ENCODE assay signal across 28 cellular contexts in genomic region chr3:27160779-27161287, GRCh38.
"Had no signal": no experiment of that assay in that cellular context is flagged by ENCODE, and none has a peak within 500 bp of the region (broad histone marks: within the 10 kb centered on the region; RNA-seq: fewer than 3 reads in every experiment).

No MANE protein-coding gene starts in this region.

- H3K27me3 ChIP-seq: colonic mucosa, dorsolateral prefrontal cortex, esophagus muscularis mucosa, esophagus squamous epithelium, foreskin keratinocyte, gastrocnemius medialis, gastroesophageal sphincter, heart left ventricle, heart right ventricle, hepatocyte had no signal

- H3K4me3 Mint-ChIP-seq: dendritic cell treated with granulocyte-macrophage colony-stimulating factor and Interleukin-4, amounts not matched to agents 40 ng/mL and 50 ng/mL, for 4 days; effector memory CD8-positive, alpha-beta T cell; endodermal cell had no signal

- H3K27ac Mint-ChIP-seq: dendritic cell treated with granulocyte-macrophage colony-stimulating factor and Interleukin-4, amounts not matched to agents 40 ng/mL and 50 ng/mL, for 4 days; effector memory CD8-positive, alpha-beta T cell; endodermal cell had no signal

- H3K9me3 Mint-ChIP-seq: dendritic cell treated with granulocyte-macrophage colony-stimulating factor and Interleukin-4, amounts not matched to agents 40 ng/mL and 50 ng/mL, for 4 days; effector memory CD8-positive, alpha-beta T cell; endodermal cell had no signal

- H3K4me3 ChIP-seq: colonic mucosa, coronary artery, dorsolateral prefrontal cortex, esophagus muscularis mucosa, esophagus squamous epithelium, gastrocnemius medialis, gastroesophageal sphincter, heart left ventricle, heart right ventricle, hepatocyte had no signal

- H2AFZ ChIP-seq: hepatocyte had no signal

- H3K27ac ChIP-seq: colonic mucosa, coronary artery, dorsolateral prefrontal cortex, epithelial cell of prostate, esophagus muscularis mucosa, esophagus squamous epithelium, foreskin keratinocyte, gastrocnemius medialis, gastroesophageal sphincter, heart left ventricle, heart right ventricle, hepatocyte had no signal

- H3K79me2 ChIP-seq: hepatocyte had no signal

- H3K27me3 Mint-ChIP-seq: dendritic cell treated with granulocyte-macrophage colony-stimulating factor and Interleukin-4, amounts not matched to agents 40 ng/mL and 50 ng/mL, for 4 days; effector memory CD8-positive, alpha-beta T cell had no signal

- ATAC-seq: effector memory CD8-positive, alpha-beta T cell; esophagus mucosa; foreskin keratinocyte; gastrocnemius medialis; gastroesophageal sphincter; heart left ventricle; heart right ventricle had no signal

- FAIRE-seq: endometrium, endothelial cell of umbilical vein, frontal cortex had no signal

- H3K36me3 ChIP-seq: colonic mucosa, esophagus muscularis mucosa, esophagus squamous epithelium, gastrocnemius medialis, gastroesophageal sphincter, heart left ventricle, heart right ventricle had no signal

- H3K4me1 Mint-ChIP-seq: endodermal cell had no signal

- H3K9me3 ChIP-seq: colonic mucosa, esophagus muscularis mucosa, esophagus squamous epithelium, gastrocnemius medialis, gastroesophageal sphincter had no signal

- H3K4me2 ChIP-seq: hepatocyte had no signal

- H3K4me1 ChIP-seq: colonic mucosa, foreskin keratinocyte, gastrocnemius medialis, heart right ventricle had no signal

- DNase-seq: colonic mucosa; cortex of kidney; dermis blood vessel endothelial cell; dorsolateral prefrontal cortex; effector CD4-positive, alpha-beta T cell; effector CD8-positive, alpha-beta T cell; effector memory CD4-positive, alpha-beta T cell; effector memory CD8-positive, alpha-beta T cell; endodermal cell; erythroblast; esophagus squamous epithelium; foreskin keratinocyte; foreskin melanocyte; gastrocnemius medialis; glutamatergic neuron; head of caudate nucleus; heart left ventricle; heart right ventricle had no signal
